ENCODE assay signal across 28 cellular contexts in the genomic region with DNA sequence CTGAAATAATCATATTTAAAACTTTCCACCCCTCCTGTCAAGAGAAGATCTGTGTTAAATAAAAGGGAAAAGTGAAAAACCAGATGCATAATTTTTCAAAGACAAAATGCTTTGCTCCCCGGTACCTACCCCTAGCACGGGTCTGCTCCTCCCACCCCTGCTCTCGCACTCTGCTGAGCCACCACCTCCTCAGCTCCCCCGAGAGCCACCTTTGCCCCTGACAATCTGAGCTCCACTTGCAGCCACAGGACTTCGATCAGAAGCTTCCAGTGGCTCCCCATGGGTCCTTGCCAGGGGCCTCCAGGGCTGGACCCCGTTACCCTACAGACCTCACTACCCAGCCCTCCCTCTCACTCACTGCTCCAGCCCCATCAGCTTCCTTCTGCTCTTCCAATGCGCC.
DNase-seq lines count a peak whose midpoint lies in the region; ATAC-seq and TF ChIP-seq lines count a peak whose summit lies in the region.
"Had no signal": no experiment of that assay in that cellular context is flagged by ENCODE, and none has a peak within 500 bp of the region (broad histone marks: within the 10 kb centered on the region; RNA-seq: fewer than 3 reads in every experiment).

No MANE protein-coding gene starts in this region.

- intact Hi-C loops in activated T-helper 1 cell treated with anti-CD3 and anti-CD28 coated beads, Interleukin-12 subunit alpha, Interleukin-12 subunit beta, Interleukin-2, Interleukin-4 antibody, amounts not matched to agents 30 ng/mL and 10 ng/mL and 1 ng/mL, durations not matched to agents 14 hours and 24 hours and 36 hours (cut with micrococcal nuclease), result loop anchor here (5.0 kb wide), 3 partner anchors 126 to 266 kb away; a partner anchor contains a TSS
- intact Hi-C loops in testis (cut with DNase I; ENCODE audit: low total_unique reads), result no loop called here

- TF ChIP-seq CTCF in glutamatergic neuron (IDR thresholded peaks at IDR 0.05; ENCODE audit: partially characterized antibody, unreplicated experiment), result no peak
- TF ChIP-seq CTCF in testis (IDR thresholded peaks at IDR 0.05), result no peak
- TF ChIP-seq CTCF in suprapubic skin (IDR thresholded peaks at IDR 0.05), result no peak

- ATAC-seq in HG02884 (IDR thresholded peaks at IDR 0.05; ENCODE audit: unreplicated experiment), result no peak
- ATAC-seq: foreskin keratinocyte, heart right ventricle, sciatic nerve had no signal

- no peaks in the 10 kb centered on the region for H3K27me3 ChIP-seq in testis
- no peaks in the 10 kb centered on the region for H3K27me3 ChIP-seq in suprapubic skin
- H3K27me3 ChIP-seq: cardiac muscle cell, esophagus muscularis mucosa, heart right ventricle, upper lobe of left lung had no signal

- peaks cover 6% of the 10 kb centered on the region for H3K4me1 Mint-ChIP-seq in activated T-cell treated with anti-CD3 and anti-CD28 coated beads, Interleukin-2, amount 50 U/mL, for 24 hours (ENCODE audit: low read depth)
- H3K4me1 Mint-ChIP-seq in activated T-helper 1 cell treated with anti-CD3 and anti-CD28 coated beads, Interleukin-12 subunit alpha, Interleukin-12 subunit beta, Interleukin-2, Interleukin-4 antibody, amounts not matched to agents 30 ng/mL and 10 ng/mL and 1 ng/mL, durations not matched to agents 14 hours and 24 hours and 36 hours (ENCODE audit: low read depth), result peaks cover 10% of the 10 kb centered on the region
- H3K4me1 Mint-ChIP-seq in glutamatergic neuron (ENCODE audit: low read depth, unreplicated experiment), result peaks cover 16% of the 10 kb centered on the region

- no peaks in the 10 kb centered on the region for H3K9me3 Mint-ChIP-seq in activated T-cell treated with anti-CD3 and anti-CD28 coated beads, Interleukin-2, amount 50 U/mL, for 24 hours
- H3K9me3 Mint-ChIP-seq in activated T-helper 1 cell treated with anti-CD3 and anti-CD28 coated beads, Interleukin-12 subunit alpha, Interleukin-12 subunit beta, Interleukin-2, Interleukin-4 antibody, amounts not matched to agents 30 ng/mL and 10 ng/mL and 1 ng/mL, durations not matched to agents 14 hours and 24 hours and 36 hours, result peaks cover 3% of the 10 kb centered on the region
- H3K9me3 Mint-ChIP-seq in glutamatergic neuron (ENCODE audit: unreplicated experiment), result peaks cover 15% of the 10 kb centered on the region
- H3K9me3 Mint-ChIP-seq: CD4-positive, alpha-beta memory T cell had no signal

- H3K27ac Mint-ChIP-seq in activated T-cell treated with anti-CD3 and anti-CD28 coated beads, Interleukin-2, amount 50 U/mL, for 24 hours, result peak overlapping the region; percentile 64
- H3K27ac Mint-ChIP-seq in activated T-helper 1 cell treated with anti-CD3 and anti-CD28 coated beads, Interleukin-12 subunit alpha, Interleukin-12 subunit beta, Interleukin-2, Interleukin-4 antibody, amounts not matched to agents 30 ng/mL and 10 ng/mL and 1 ng/mL, durations not matched to agents 14 hours and 24 hours and 36 hours, result peak overlapping the region; percentile 61
- H3K27ac Mint-ChIP-seq in glutamatergic neuron (ENCODE audit: unreplicated experiment), result peak overlapping the region; percentile 73
- H3K27ac Mint-ChIP-seq: activated B cell treated with CpG ODN at 0.5 μM for 24 hours; activated CD4-positive, alpha-beta T cell treated with anti-CD3 and anti-CD28 coated beads, Interleukin-2, amount 10 ng/mL, durations not matched to agents 7 days and 5 days; activated naive CD8-positive, alpha-beta T cell had no signal

- TF ChIP-seq POLR2A in testis (IDR thresholded peaks at IDR 0.05) (no peak), suprapubic skin (IDR thresholded peaks at IDR 0.05) (no peak)

- H3K36me3 Mint-ChIP-seq in activated T-cell treated with anti-CD3 and anti-CD28 coated beads, Interleukin-2, amount 50 U/mL, for 24 hours (ENCODE audit: low read depth), result peaks cover 96% of the 10 kb centered on the region
- peaks cover 48% of the 10 kb centered on the region for H3K36me3 Mint-ChIP-seq in activated T-helper 1 cell treated with anti-CD3 and anti-CD28 coated beads, Interleukin-12 subunit alpha, Interleukin-12 subunit beta, Interleukin-2, Interleukin-4 antibody, amounts not matched to agents 30 ng/mL and 10 ng/mL and 1 ng/mL, durations not matched to agents 14 hours and 24 hours and 36 hours (ENCODE audit: low read depth)
- H3K36me3 Mint-ChIP-seq in glutamatergic neuron (ENCODE audit: unreplicated experiment), result peaks cover 28% of the 10 kb centered on the region

- WGBS in testis, 2 donors, result 85% methylated on average over 7 of the region's 7 CpGs
- 76% methylated on average over 7 of the region's 7 CpGs for WGBS in suprapubic skin

- no peak overlapping the region for H3K4me3 Mint-ChIP-seq in activated T-cell treated with anti-CD3 and anti-CD28 coated beads, Interleukin-2, amount 50 U/mL, for 24 hours
- H3K4me3 Mint-ChIP-seq in activated T-helper 1 cell treated with anti-CD3 and anti-CD28 coated beads, Interleukin-12 subunit alpha, Interleukin-12 subunit beta, Interleukin-2, Interleukin-4 antibody, amounts not matched to agents 30 ng/mL and 10 ng/mL and 1 ng/mL, durations not matched to agents 14 hours and 24 hours and 36 hours, result no peak overlapping the region
- H3K4me3 Mint-ChIP-seq in glutamatergic neuron (ENCODE audit: unreplicated experiment), result no peak overlapping the region
- H3K4me3 Mint-ChIP-seq: activated B cell treated with CpG ODN at 0.5 μM for 24 hours; activated CD4-positive, alpha-beta T cell treated with anti-CD3 and anti-CD28 coated beads, Interleukin-2, amount 10 ng/mL, durations not matched to agents 7 days and 5 days; activated naive CD8-positive, alpha-beta T cell; CD4-positive, alpha-beta memory T cell had no signal

- H3K27ac ChIP-seq in substantia nigra (ENCODE audit: low read depth, low read length, poor library complexity, severe bottlenecking) (peak overlapping the region; percentile 100), testis (no peak overlapping the region), suprapubic skin (no peak overlapping the region)
- H3K27ac ChIP-seq: cardiac muscle cell, esophagus muscularis mucosa, foreskin keratinocyte, heart right ventricle, prostate gland, upper lobe of left lung had no signal

- no peaks in the 10 kb centered on the region for H3K4me1 ChIP-seq in testis
- peaks cover 20% of the 10 kb centered on the region for H3K4me1 ChIP-seq in suprapubic skin
- H3K4me1 ChIP-seq: foreskin keratinocyte, HAP-1 had no signal

- TF ChIP-seq EP300 in suprapubic skin (IDR thresholded peaks at IDR 0.05), result no peak

- H3K4me3 ChIP-seq in testis, result no peak overlapping the region
- H3K4me3 ChIP-seq in suprapubic skin, result no peak overlapping the region
- H3K4me3 ChIP-seq: cardiac muscle cell, esophagus muscularis mucosa, HAP-1, heart right ventricle, prostate gland, upper lobe of left lung had no signal

- no peak for DNase-seq in activated T-cell treated with anti-CD3 and anti-CD28 coated beads, Interleukin-2, amount 50 U/mL, for 24 hours
- no peak for DNase-seq in activated T-cell treated with anti-CD3 and anti-CD28 coated beads, Interleukin-2, amount 50 U/mL, for 48 hours
- no peak for DNase-seq in activated T-helper 1 cell treated with anti-CD3 and anti-CD28 coated beads, Interleukin-12 subunit alpha, Interleukin-12 subunit beta, Interleukin-2, Interleukin-4 antibody, amounts not matched to agents 30 ng/mL and 10 ng/mL and 1 ng/mL, durations not matched to agents 14 hours and 24 hours and 36 hours (ENCODE audit: low spot score)
- DNase-seq in glutamatergic neuron (no peak), substantia nigra (lab: John Stamatoyannopoulos, UW) (no peak), testis (no peak), suprapubic skin (ENCODE audit: low spot score in 2 of 2) (no peak)
- DNase-seq: activated B cell treated with CpG ODN at 0.5 μM for 24 hours; activated CD4-positive, alpha-beta T cell treated with anti-CD3 and anti-CD28 coated beads, Interleukin-2, amount 10 ng/mL, durations not matched to agents 7 days and 5 days; CD4-positive, alpha-beta memory T cell; cortex of kidney; foreskin keratinocyte; heart right ventricle; kidney; naive B cell; NCI-H1436; NCI-H2081 treated with DMSO at 0.1 percent for 48 hours; NCI-H345; stimulated activated CD4-positive, alpha-beta T cell treated with anti-CD3 and anti-CD28 coated beads, Interleukin-12 subunit alpha, Interleukin-12 subunit beta, amount 100 ng/mL, for 4 hours; stimulated activated CD4-positive, alpha-beta T cell treated with anti-CD3 and anti-CD28 coated beads, Interleukin-4, amount 100 ng/mL, for 1 hour; upper lobe of left lung had no signal

- H3K27me3 Mint-ChIP-seq in activated T-cell treated with anti-CD3 and anti-CD28 coated beads, Interleukin-2, amount 50 U/mL, for 24 hours, result no peaks in the 10 kb centered on the region
- H3K27me3 Mint-ChIP-seq in activated T-helper 1 cell treated with anti-CD3 and anti-CD28 coated beads, Interleukin-12 subunit alpha, Interleukin-12 subunit beta, Interleukin-2, Interleukin-4 antibody, amounts not matched to agents 30 ng/mL and 10 ng/mL and 1 ng/mL, durations not matched to agents 14 hours and 24 hours and 36 hours (ENCODE audit: insufficient read depth), result no peaks in the 10 kb centered on the region
- peaks cover 16% of the 10 kb centered on the region for H3K27me3 Mint-ChIP-seq in glutamatergic neuron (ENCODE audit: unreplicated experiment)
- H3K27me3 Mint-ChIP-seq: activated B cell treated with CpG ODN at 0.5 μM for 24 hours; activated CD4-positive, alpha-beta T cell treated with anti-CD3 and anti-CD28 coated beads, Interleukin-2, amount 10 ng/mL, durations not matched to agents 7 days and 5 days; activated naive CD8-positive, alpha-beta T cell; CD4-positive, alpha-beta memory T cell; naive B cell had no signal

- H3K9me3 ChIP-seq in testis (no peaks in the 10 kb centered on the region), suprapubic skin (no peaks in the 10 kb centered on the region)
- H3K9me3 ChIP-seq: HAP-1, prostate gland, upper lobe of left lung had no signal

- H3K36me3 ChIP-seq in testis (ENCODE audit: low read depth, missing control alignments) (no peaks in the 10 kb centered on the region), suprapubic skin (peaks cover 36% of the 10 kb centered on the region)
- H3K36me3 ChIP-seq: HAP-1, prostate gland had no signal
